In genomic region chr7:130553398-130554029, GRCh38 we compare ENCODE assay signal across 14 cellular contexts.
DNase-seq lines count a peak whose midpoint lies in the region; ATAC-seq and TF ChIP-seq lines count a peak whose summit lies in the region.
"Had no signal": no experiment of that assay in that cellular context is flagged by ENCODE, and none has a peak within 500 bp of the region (broad histone marks: within the 10 kb centered on the region; RNA-seq: fewer than 3 reads in every experiment).

No MANE protein-coding gene starts in this region.

- H3K18ac ChIP-seq in mesendoderm (ENCODE audit: low read length), result no peak overlapping the region

- no peaks in the 10 kb centered on the region for H3K9me3 ChIP-seq in SK-N-SH
- H3K9me3 ChIP-seq: BLaER1 treated with 17β-estradiol and CSF1 and Interleukin-3, amounts not matched to agents 10 nM and 100 nM; HAP-1 had no signal

- H3K4me2 ChIP-seq in SK-N-SH (no peak overlapping the region), mesendoderm (ENCODE audit: low read length) (no peak overlapping the region)
- H3K4me2 ChIP-seq: BLaER1 treated with 17β-estradiol and CSF1 and Interleukin-3, amounts not matched to agents 10 nM and 100 nM had no signal

- H2AK5ac ChIP-seq in mesendoderm (ENCODE audit: low read length), result no peak overlapping the region

- H3K4me3 ChIP-seq in SK-N-SH (ENCODE audit: low read depth in 2 of 2, low read length in 1 of 2) (no peak overlapping the region), mesendoderm (ENCODE audit: low read length) (no peak overlapping the region)
- H3K4me3 ChIP-seq: BLaER1 treated with 17β-estradiol and CSF1 and Interleukin-3, amounts not matched to agents 10 nM and 100 nM; GM23248; HAP-1 had no signal

- POLR2A ChIA-PET in SK-N-SH (lab: Yijun Ruan, JAX), result no interaction called here
- POLR2A ChIA-PET in naive thymus-derived CD8-positive, alpha-beta T cell (lab: Charles Lee), result no interaction called here

- H3K4me1 ChIP-seq in SK-N-SH (ENCODE audit: control insufficient read depth in 1 of 2, insufficient read depth in 2 of 2, low read depth in 1 of 2, low read length in 1 of 2) (no peaks in the 10 kb centered on the region; a peak in 1 of 4 replicates), mesendoderm (ENCODE audit: control insufficient read depth, low read depth, low read length) (no peaks in the 10 kb centered on the region)
- H3K4me1 ChIP-seq: BLaER1 treated with 17β-estradiol and CSF1 and Interleukin-3, amounts not matched to agents 10 nM and 100 nM; HAP-1 had no signal

- no peak for TF ChIP-seq CTCF in SK-N-SH (IDR thresholded peaks at IDR 0.05)
- no peak for TF ChIP-seq CTCF in type B pancreatic cell (conservative IDR thresholded peaks at IDR 0.05)

- no peaks in the 10 kb centered on the region for H3K79me1 ChIP-seq in mesendoderm (ENCODE audit: low read length)

- no peak; the same call in 2 of the 3 replicates for ATAC-seq in SK-N-SH treated with all-trans-retinoic acid at 6 μM for 48 hours
- ATAC-seq in naive thymus-derived CD8-positive, alpha-beta T cell, result no peak
- ATAC-seq: CD8-positive, alpha-beta T cell; HepG2 had no signal

- H3K4me3 Mint-ChIP-seq in type B pancreatic cell, result peak overlapping the region; percentile 31
- no peak overlapping the region for H3K4me3 Mint-ChIP-seq in naive thymus-derived CD8-positive, alpha-beta T cell
- H3K4me3 Mint-ChIP-seq: B cell; CD8-positive, alpha-beta T cell had no signal

- H2BK15ac ChIP-seq in mesendoderm (replicated peaks; ENCODE audit: low read depth), result no peak overlapping the region

- CTCF ChIA-PET in SK-N-SH (lab: Yijun Ruan, JAX), result interaction anchor here (0.9 to 1.0 kb wide), 3 partner anchors 168 to 481 kb away, joined by 3 to 4 read pairs (median 3); no protein-coding TSS in a partner anchor

- no peak for TF ChIP-seq RAD21 in SK-N-SH (IDR thresholded peaks at IDR 0.05; ENCODE audit: low read length)

- no peak overlapping the region for H3K56ac ChIP-seq in mesendoderm (ENCODE audit: low read length)

- H2BK5ac ChIP-seq in mesendoderm (ENCODE audit: low read length), result no peak overlapping the region

- H3K4ac ChIP-seq in mesendoderm (ENCODE audit: low read depth, low read length), result no peak overlapping the region

- H3K27ac Mint-ChIP-seq in type B pancreatic cell, result no peak overlapping the region
- peak overlapping the region in 1 of 10 donors; percentile 14 for H3K27ac Mint-ChIP-seq in naive thymus-derived CD8-positive, alpha-beta T cell
- H3K27ac Mint-ChIP-seq: B cell; CD8-positive, alpha-beta T cell had no signal

- H3K36me3 Mint-ChIP-seq in type B pancreatic cell, result peaks cover 52% of the 10 kb centered on the region
- H3K36me3 Mint-ChIP-seq in naive thymus-derived CD8-positive, alpha-beta T cell, result peaks cover 4 to 49% (median 26%) of the 10 kb centered on the region in 3 donors

- H3K27ac ChIP-seq in SK-N-SH (ENCODE audit: low read depth in 2 of 2, low read length in 1 of 2) (no peak overlapping the region), mesendoderm (ENCODE audit: low read depth, low read length) (no peak overlapping the region)
- H3K27ac ChIP-seq: BLaER1 treated with 17β-estradiol and CSF1 and Interleukin-3, amounts not matched to agents 10 nM and 100 nM; GM23248 had no signal

- no peak overlapping the region for H3K9ac ChIP-seq in SK-N-SH
- no peak overlapping the region for H3K9ac ChIP-seq in mesendoderm (ENCODE audit: low read length)
- H3K9ac ChIP-seq: BLaER1 treated with 17β-estradiol and CSF1 and Interleukin-3, amounts not matched to agents 10 nM and 100 nM; GM23248 had no signal

- no peak overlapping the region for H2BK120ac ChIP-seq in mesendoderm (ENCODE audit: low read depth, low read length)

- H2AFZ ChIP-seq in SK-N-SH (ENCODE audit: low read depth), result no peak overlapping the region
- H2AFZ ChIP-seq: GM23248 had no signal

- no peak overlapping the region for H4K8ac ChIP-seq in mesendoderm (ENCODE audit: low read depth, low read length)

- H4K20me1 ChIP-seq in SK-N-SH (ENCODE audit: insufficient read depth), result no peaks in the 10 kb centered on the region
- H4K20me1 ChIP-seq: BLaER1 treated with 17β-estradiol and CSF1 and Interleukin-3, amounts not matched to agents 10 nM and 100 nM had no signal

- H3K79me2 ChIP-seq in SK-N-SH (ENCODE audit: insufficient read depth) (no peaks in the 10 kb centered on the region), mesendoderm (ENCODE audit: control insufficient read depth, insufficient read depth, low read length) (no peaks in the 10 kb centered on the region)

- no peaks in the 10 kb centered on the region for H3K9me2 ChIP-seq in SK-N-SH

- H3K23ac ChIP-seq in mesendoderm (ENCODE audit: low read length), result no peak overlapping the region

- H3K9me3 Mint-ChIP-seq in type B pancreatic cell, result no peaks in the 10 kb centered on the region
- peaks cover 0 to 3% (median 0%) of the 10 kb centered on the region in 9 donors for H3K9me3 Mint-ChIP-seq in naive thymus-derived CD8-positive, alpha-beta T cell
- H3K9me3 Mint-ChIP-seq: CD8-positive, alpha-beta T cell had no signal

- no peak for TF ChIP-seq EP300 in SK-N-SH (IDR thresholded peaks at IDR 0.05; ENCODE audit: borderline replicate concordance in 1 of 2, low read depth in 1 of 2, low read length in 1 of 2)

- DNase-seq in SK-N-SH (no peak), mesendoderm (peak; percentile 45), type B pancreatic cell (ENCODE audit: extremely low spot score, unreplicated experiment) (no peak)
- no peak for DNase-seq in naive thymus-derived CD8-positive, alpha-beta T cell
- no peak for DNase-seq in activated CD4-positive, alpha-beta T cell treated with anti-CD3 and anti-CD28 coated beads for 1 hour
- DNase-seq: Calu3; CD8-positive, alpha-beta T cell; GDM1; GM23248 had no signal

- no peaks in the 10 kb centered on the region for H3K4me1 Mint-ChIP-seq in type B pancreatic cell (ENCODE audit: unreplicated experiment)
- peaks cover 0 to 2% (median 0%) of the 10 kb centered on the region in 4 donors for H3K4me1 Mint-ChIP-seq in naive thymus-derived CD8-positive, alpha-beta T cell
- H3K4me1 Mint-ChIP-seq: B cell had no signal

- WGBS in SK-N-SH (ENCODE audit: low lambda C conversion rate), result 89% methylated on average over 3 of the region's 3 CpGs
- WGBS in mesendoderm (ENCODE audit: extremely low coverage, insufficient coverage, low lambda C conversion rate), result no CpG with 5 or more reads among the region's 3 CpGs

- H3K27me3 ChIP-seq in SK-N-SH (ENCODE audit: insufficient read depth) (no peaks in the 10 kb centered on the region), mesendoderm (ENCODE audit: insufficient read depth, low read length, poor library complexity) (no peaks in the 10 kb centered on the region)
- H3K27me3 ChIP-seq: BLaER1 treated with 17β-estradiol and CSF1 and Interleukin-3, amounts not matched to agents 10 nM and 100 nM had no signal

- no peaks in the 10 kb centered on the region for H3K27me3 Mint-ChIP-seq in type B pancreatic cell
- H3K27me3 Mint-ChIP-seq in naive thymus-derived CD8-positive, alpha-beta T cell, result no peaks in the 10 kb centered on the region
- H3K27me3 Mint-ChIP-seq: B cell had no signal

- H3K36me3 ChIP-seq in SK-N-SH (replicated peaks in 1 of 2; ENCODE audit: control insufficient read depth in 1 of 2, insufficient read depth in 2 of 2, low read length in 1 of 2) (peaks cover 29 to 40% of the 10 kb centered on the region in 2 experiments), mesendoderm (ENCODE audit: control insufficient read depth, insufficient read depth, low read length) (no peaks in the 10 kb centered on the region)
- H3K36me3 ChIP-seq: HAP-1 had no signal

- H4K5ac ChIP-seq in mesendoderm (ENCODE audit: low read length), result no peak overlapping the region

- no peaks in the 10 kb centered on the region for H3F3A ChIP-seq in SK-N-SH (replicated peaks; ENCODE audit: insufficient read depth)

TF ChIP-seq in SK-N-SH, 30 proteins besides CTCF, POLR2A, EP300 and RAD21:
- peak; percentile 50; the same call in 1 of the 2 replicates for TF ChIP-seq PBX3 (IDR thresholded peaks at IDR 0.05)
- no peak for TF ChIP-seq FOXM1 (IDR thresholded peaks at IDR 0.05; ENCODE audit: low read depth)
- no peak for TF ChIP-seq NRF1 (IDR thresholded peaks at IDR 0.05; ENCODE audit: low read depth, low read length)
- peak; percentile 15; the same call in 1 of the 2 replicates for TF ChIP-seq TCF12 (IDR thresholded peaks at IDR 0.05)
- no peak for TF ChIP-seq SMC3 (IDR thresholded peaks at IDR 0.05; ENCODE audit: low read depth, low read length)
- no peak for TF ChIP-seq ELF1 (IDR thresholded peaks at IDR 0.05)
- no peak for TF ChIP-seq TEAD4 (IDR thresholded peaks at IDR 0.05; ENCODE audit: borderline replicate concordance, insufficient read depth)
- TF ChIP-seq MXI1 (IDR thresholded peaks at IDR 0.05; ENCODE audit: low read depth, low read length), result no peak
TF ChIP-seq in SK-N-SH: peak in this region for 2.

TF ChIP-seq in SK-N-SH treated with all-trans-retinoic acid at 6 μM for 48 hours, 23 proteins besides CTCF, POLR2A, EP300 and RAD21 (continues in another document):
- TF ChIP-seq, protein P1, sequence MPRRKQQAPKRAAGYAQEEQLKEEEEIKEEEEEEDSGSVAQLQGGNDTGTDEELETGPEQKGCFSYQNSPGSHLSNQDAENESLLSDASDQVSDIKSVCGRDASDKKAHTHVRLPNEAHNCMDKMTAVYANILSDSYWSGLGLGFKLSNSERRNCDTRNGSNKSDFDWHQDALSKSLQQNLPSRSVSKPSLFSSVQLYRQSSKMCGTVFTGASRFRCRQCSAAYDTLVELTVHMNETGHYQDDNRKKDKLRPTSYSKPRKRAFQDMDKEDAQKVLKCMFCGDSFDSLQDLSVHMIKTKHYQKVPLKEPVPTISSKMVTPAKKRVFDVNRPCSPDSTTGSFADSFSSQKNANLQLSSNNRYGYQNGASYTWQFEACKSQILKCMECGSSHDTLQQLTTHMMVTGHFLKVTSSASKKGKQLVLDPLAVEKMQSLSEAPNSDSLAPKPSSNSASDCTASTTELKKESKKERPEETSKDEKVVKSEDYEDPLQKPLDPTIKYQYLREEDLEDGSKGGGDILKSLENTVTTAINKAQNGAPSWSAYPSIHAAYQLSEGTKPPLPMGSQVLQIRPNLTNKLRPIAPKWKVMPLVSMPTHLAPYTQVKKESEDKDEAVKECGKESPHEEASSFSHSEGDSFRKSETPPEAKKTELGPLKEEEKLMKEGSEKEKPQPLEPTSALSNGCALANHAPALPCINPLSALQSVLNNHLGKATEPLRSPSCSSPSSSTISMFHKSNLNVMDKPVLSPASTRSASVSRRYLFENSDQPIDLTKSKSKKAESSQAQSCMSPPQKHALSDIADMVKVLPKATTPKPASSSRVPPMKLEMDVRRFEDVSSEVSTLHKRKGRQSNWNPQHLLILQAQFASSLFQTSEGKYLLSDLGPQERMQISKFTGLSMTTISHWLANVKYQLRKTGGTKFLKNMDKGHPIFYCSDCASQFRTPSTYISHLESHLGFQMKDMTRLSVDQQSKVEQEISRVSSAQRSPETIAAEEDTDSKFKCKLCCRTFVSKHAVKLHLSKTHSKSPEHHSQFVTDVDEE (CRISPR knock-in tag; IDR thresholded peaks at IDR 0.05), result no peak
- TF ChIP-seq ZFP3 (CRISPR knock-in tag; IDR thresholded peaks at IDR 0.05), result no peak
- no peak for TF ChIP-seq PPARA (CRISPR knock-in tag; IDR thresholded peaks at IDR 0.05; ENCODE audit: borderline replicate concordance)
- no peak for TF ChIP-seq ESRRG (CRISPR knock-in tag; IDR thresholded peaks at IDR 0.05)
- TF ChIP-seq BACH2 (CRISPR knock-in tag; IDR thresholded peaks at IDR 0.05; ENCODE audit: borderline replicate concordance), result no peak
